ENCODE assay signal across 8 cellular contexts in genomic region chr12:46370792-46371717, GRCh38. TPM values are rescaled to one million over a fixed set of nuclear protein-coding genes. Genes with fewer than 3 reads are reported as not detected.
DNase-seq lines count a peak whose midpoint lies in the region; ATAC-seq, FAIRE-seq and TF ChIP-seq lines count a peak whose summit lies in the region.

No MANE protein-coding gene starts in this region.

- H3K9me3 Mint-ChIP-seq in natural killer cell, result no peaks in the 10 kb centered on the region

- peaks cover 75% of the 10 kb centered on the region in 2 donors for H3K4me1 Mint-ChIP-seq in natural killer cell

- no peaks in the 10 kb centered on the region for H3K27me3 ChIP-seq in fibroblast of lung (ENCODE audit: control insufficient read depth, insufficient read depth, low read length)

- peak overlapping the region; percentile 100 for H3K4me3 Mint-ChIP-seq in natural killer cell

- peaks cover 81% of the 10 kb centered on the region for H3K79me2 ChIP-seq in fibroblast of lung (ENCODE audit: control insufficient read depth, insufficient read depth, low read length)

- FAIRE-seq in RCC 7860 (lab: Jason Lieb, UNC), result no peak

- no peaks in the 10 kb centered on the region for H3K9me3 ChIP-seq in fibroblast of lung (ENCODE audit: control insufficient read depth, insufficient read depth, low read depth, low read length)

- peak; percentile 52 for ATAC-seq in GM21717 (IDR thresholded peaks at IDR 0.05; ENCODE audit: unreplicated experiment)
- peak; percentile 47 to 63 (median 56) for ATAC-seq in natural killer cell

- H3K9ac ChIP-seq in fibroblast of lung (ENCODE audit: insufficient read depth, low read length), result peak overlapping the region; percentile 92

- H3K27ac ChIP-seq in fibroblast of lung (ENCODE audit: insufficient read depth, low read length), result peak overlapping the region; percentile 98

- H3K36me3 ChIP-seq in fibroblast of lung (ENCODE audit: control insufficient read depth, insufficient read depth, low read length), result peaks cover 15% of the 10 kb centered on the region

- H3K27ac Mint-ChIP-seq in natural killer cell, result peak overlapping the region; percentile 99

- peaks cover 7% of the 10 kb centered on the region for H3K4me1 ChIP-seq in fibroblast of lung (ENCODE audit: control insufficient read depth, extremely low read depth, insufficient read depth, low read length)

- intact Hi-C loops in natural killer cell (cut with micrococcal nuclease), result loop anchor here (1.0 to 10.0 kb wide), 8 partner anchors 88 to 1334 kb away; partner anchors contain the start of genes ARID2, RPAP3 and SCAF11

- no peaks in the 10 kb centered on the region for H3K27me3 Mint-ChIP-seq in natural killer cell (ENCODE audit: low read depth in 2 of 2)

- TF ChIP-seq CTCF in fibroblast of lung (conservative IDR thresholded peaks at IDR 0.05 in 1 of 2, IDR thresholded peaks at IDR 0.05 in 1 of 2; ENCODE audit: low read depth in 1 of 2, low read length in 2 of 2), result no peak
- no peak for TF ChIP-seq CTCF in natural killer cell (IDR thresholded peaks at IDR 0.05)

- H3K4me3 ChIP-seq in Jurkat, Clone E6-1 (ENCODE audit: low read length), result peak overlapping the region; percentile 95
- H3K4me3 ChIP-seq in fibroblast of lung (replicated peaks in 1 of 4; ENCODE audit: control extremely low read depth in 1 of 4, insufficient read depth in 1 of 4, low read depth in 3 of 4, low read length in 4 of 4), result peak overlapping the region; percentile 64 to 89 (median 82)

- H2AFZ ChIP-seq in fibroblast of lung (ENCODE audit: low read length), result no peak overlapping the region

- H3K36me3 Mint-ChIP-seq in natural killer cell, result peaks cover 37% of the 10 kb centered on the region

- H4K20me1 ChIP-seq in fibroblast of lung (ENCODE audit: control insufficient read depth, extremely low read depth, insufficient read depth, low read length), result peaks cover 23% of the 10 kb centered on the region

- no peak overlapping the region for H3K4me2 ChIP-seq in fibroblast of lung (ENCODE audit: extremely low read depth, insufficient read depth, low read length)

- DNase-seq in DMS79 treated with DMSO at 0.1 percent for 48 hours (lab: John Stamatoyannopoulos, UW) (peak; percentile 85), RCC 7860 (ENCODE audit: low spot score) (peak; percentile 68), fibroblast of lung (ENCODE audit: low read depth in 2 of 2) (peak; percentile 83 to 85), natural killer cell (peak; percentile 95)
- peak; percentile 82 for DNase-seq in Jurkat, Clone E6-1 (ENCODE audit: low read depth, low spot score)
- DNase-seq in activated T-helper 1 cell treated with anti-CD3 and anti-CD28 coated beads, Interleukin-2, amount 50 U/mL, for 16 hours (ENCODE audit: low read depth in 1 of 2, low spot score in 1 of 2), result peak; percentile 84 to 93
- DNase-seq in stimulated activated naive CD4-positive, alpha-beta T cell treated with Interleukin-2 at 50 U/mL for 16 hours (lab: John Stamatoyannopoulos, UW), result peak; percentile 92

RNA-seq across cellular contexts. Expression of gene SLC38A2, which starts 1.5 kb away (rescaled TPM):
- polyA plus RNA-seq in Jurkat, Clone E6-1 (2012; ENCODE audit: insufficient read depth, insufficient read length), result 54.0 TPM
- total RNA-seq in fibroblast of lung (883 and 1,357 TPM in 2 replicates), natural killer cell (100 to 1,000 TPM; 131 to 241 (median 167) TPM)
- polyA plus RNA-seq in fibroblast of lung, result 644 and 940 TPM in 2 replicates
- polyA plus RNA-seq in fibroblast of lung (2012), result 373 and 531 TPM in 2 replicates
- 337 and 510 TPM in 2 replicates for polyA minus RNA-seq in fibroblast of lung (ENCODE audit: low replicate concordance)

Comparison
In these comparisons a context has a peak if more than half of its experiments do, and no peak if none do; other contexts are left out.
1. Peak in every context shown above with its lines: DNase-seq, ATAC-seq, H3K4me3 ChIP-seq and H3K27ac ChIP-seq.